9 cellular contexts compared by ENCODE assay signal in the genomic region with DNA sequence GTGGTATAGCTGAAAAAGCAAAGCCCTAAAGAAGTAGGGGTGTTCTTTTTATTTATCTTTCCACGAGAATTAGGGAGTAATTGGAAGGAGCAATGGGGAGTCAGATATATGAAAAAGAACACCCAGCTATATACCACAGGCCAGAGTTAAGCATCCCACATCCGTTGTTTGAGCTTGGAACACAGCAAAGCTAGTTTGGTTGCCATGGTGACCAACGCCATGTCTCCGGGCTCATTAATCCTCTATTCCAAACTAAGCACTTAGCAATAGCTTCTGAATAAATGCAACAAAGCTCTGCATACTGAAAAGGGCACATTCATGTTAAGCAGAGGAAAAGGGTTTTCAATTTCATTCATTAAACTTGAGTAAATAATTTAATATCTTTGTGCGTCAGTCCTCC. TPM values are rescaled to one million over a fixed set of nuclear protein-coding genes. Genes with fewer than 3 reads are reported as not detected.
A peak's percentile ranks its signal among the peaks of the same experiment; 100 is the strongest.
DNase-seq lines count a peak whose midpoint lies in the region; ATAC-seq lines count a peak whose summit lies in the region.
"Had no signal": no experiment of that assay in that cellular context is flagged by ENCODE, and none has a peak within 500 bp of the region (broad histone marks: within the 10 kb centered on the region; RNA-seq: fewer than 3 reads in every experiment).

No MANE protein-coding gene starts in this region.

- H3K9me3 ChIP-seq in Karpas-422 (ENCODE audit: low read length), result no peaks in the 10 kb centered on the region

- peak; percentile 53 for ATAC-seq in HG02981 (IDR thresholded peaks at IDR 0.05; ENCODE audit: unreplicated experiment)
- no peak for ATAC-seq in stimulated activated memory B cell treated with anti-CD40 and anti-IgM and Interleukin-4, amounts not matched to agents 10 μg/mL and 1 μg/mL and 100 μg/mL, for 72 hours

- H4K20me1 ChIP-seq in Karpas-422 (ENCODE audit: insufficient read depth, low read depth, low read length), result no peaks in the 10 kb centered on the region

- no peaks in the 10 kb centered on the region for H3K36me3 Mint-ChIP-seq in stimulated activated memory B cell treated with anti-CD40 and anti-IgM and Interleukin-4, amounts not matched to agents 10 μg/mL and 1 μg/mL and 100 μg/mL, for 72 hours
- H3K36me3 Mint-ChIP-seq: activated naive CD8-positive, alpha-beta T cell had no signal

- H3K27me3 Mint-ChIP-seq in stimulated activated memory B cell treated with anti-CD40 and anti-IgM and Interleukin-4, amounts not matched to agents 10 μg/mL and 1 μg/mL and 100 μg/mL, for 72 hours, result no peaks in the 10 kb centered on the region
- H3K27me3 Mint-ChIP-seq: activated naive CD8-positive, alpha-beta T cell had no signal

- no peak overlapping the region for H3K4me2 ChIP-seq in Karpas-422 (ENCODE audit: low read depth, low read length, poor library complexity, severe bottlenecking)

- DNase-seq in EL, result peak; percentile 37
- DNase-seq in NCI-H748 treated with DMSO at 0.1 percent for 48 hours (lab: John Stamatoyannopoulos, UW), result peak; percentile 91
- peak; percentile 23 for DNase-seq in fibroblast of the conjunctiva (ENCODE audit: low read depth)
- DNase-seq in T-helper 9 cell, result no peak
- no peak for DNase-seq in Karpas-422
- no peak for DNase-seq in SKM-1 (lab: John Stamatoyannopoulos, UW; ENCODE audit: unreplicated experiment)

- no peaks in the 10 kb centered on the region for H3K9me3 Mint-ChIP-seq in stimulated activated memory B cell treated with anti-CD40 and anti-IgM and Interleukin-4, amounts not matched to agents 10 μg/mL and 1 μg/mL and 100 μg/mL, for 72 hours

- no peak overlapping the region for H3K27ac Mint-ChIP-seq in stimulated activated memory B cell treated with anti-CD40 and anti-IgM and Interleukin-4, amounts not matched to agents 10 μg/mL and 1 μg/mL and 100 μg/mL, for 72 hours
- H3K27ac Mint-ChIP-seq: activated naive CD8-positive, alpha-beta T cell had no signal

- no peak overlapping the region for H3K4me3 Mint-ChIP-seq in stimulated activated memory B cell treated with anti-CD40 and anti-IgM and Interleukin-4, amounts not matched to agents 10 μg/mL and 1 μg/mL and 100 μg/mL, for 72 hours
- H3K4me3 Mint-ChIP-seq: activated naive CD8-positive, alpha-beta T cell had no signal

- H2AFZ ChIP-seq in Karpas-422 (ENCODE audit: low read length), result no peak overlapping the region

- H3K9me2 ChIP-seq in Karpas-422 (replicated peaks; ENCODE audit: insufficient read depth, low read length), result no peaks in the 10 kb centered on the region

- peaks cover 3% of the 10 kb centered on the region; the same call in 1 of the 2 replicates for H3K4me1 ChIP-seq in Karpas-422 (ENCODE audit: low read length)

- no peak overlapping the region for H3K9ac ChIP-seq in Karpas-422 (ENCODE audit: low read length)

- no peak overlapping the region for H3K27ac ChIP-seq in Karpas-422 (ENCODE audit: low read length)

- H3K27me3 ChIP-seq in Karpas-422 (ENCODE audit: low read length), result no peaks in the 10 kb centered on the region

- peaks cover 4% of the 10 kb centered on the region for H3K4me1 Mint-ChIP-seq in stimulated activated memory B cell treated with anti-CD40 and anti-IgM and Interleukin-4, amounts not matched to agents 10 μg/mL and 1 μg/mL and 100 μg/mL, for 72 hours

- no peak overlapping the region for H3K4me3 ChIP-seq in Karpas-422 (ENCODE audit: low read length)

- no peaks in the 10 kb centered on the region for H3K36me3 ChIP-seq in Karpas-422 (ENCODE audit: insufficient read depth, low read length)

- H3K79me2 ChIP-seq in Karpas-422 (ENCODE audit: low read length), result no peaks in the 10 kb centered on the region

RNA-seq across cellular contexts. Expression of a gene that starts 23.5 kb away (rescaled TPM):
- total RNA-seq in Karpas-422 (2014; rRNA removed; shearing (Covaris generic); ENCODE audit: low replicate concordance), result not detected in 2 replicates

Comparison
In these comparisons a context has a peak if more than half of its experiments do, and no peak if none do; other contexts are left out.
1. DNase-seq: peak in EL (single experiment), NCI-H748 treated with DMSO at 0.1 percent for 48 hours (single experiment) and fibroblast of the conjunctiva (single experiment); none in T-helper 9 cell (single experiment), Karpas-422 (single experiment) and SKM-1 (single experiment).